In the genomic region with DNA sequence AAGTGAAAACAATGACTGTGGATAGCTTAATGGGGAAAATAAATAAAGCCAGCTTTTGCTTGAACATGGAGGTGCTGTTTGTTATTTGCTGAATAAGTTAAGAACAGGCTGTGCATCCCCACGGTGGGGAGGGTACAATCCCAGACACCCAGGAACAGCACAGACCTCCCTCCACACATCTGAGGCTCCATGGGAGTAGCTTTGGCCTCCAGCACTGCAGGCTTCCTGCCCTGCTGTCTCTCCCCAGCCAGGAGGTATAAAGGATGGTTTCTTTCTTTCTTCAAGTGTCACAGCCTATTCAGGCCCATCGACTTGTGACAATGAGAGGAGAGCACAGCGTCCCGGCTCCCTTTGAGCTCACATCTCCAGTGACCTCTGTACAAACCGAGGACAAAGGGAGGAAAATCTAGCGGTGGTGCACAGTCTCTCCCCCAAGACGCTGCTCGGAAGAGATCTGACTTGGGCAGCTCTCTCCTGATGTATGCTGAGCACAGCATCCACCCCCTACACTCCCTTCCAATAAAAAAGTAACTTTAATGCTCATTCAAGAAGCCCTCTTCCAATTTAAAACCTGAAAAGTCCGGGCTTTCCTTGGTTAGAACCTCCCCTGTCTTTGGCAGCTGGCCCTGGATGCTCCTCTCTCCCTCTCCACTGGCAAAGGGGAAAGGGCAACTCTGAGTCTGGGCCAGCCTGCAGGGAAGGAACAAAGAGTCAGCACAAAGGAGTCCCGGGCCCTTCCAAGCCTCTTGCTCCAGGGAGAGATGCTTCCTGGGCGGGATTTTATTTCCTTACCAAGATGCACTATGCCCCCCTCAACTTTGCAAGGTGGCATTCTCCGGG, we compare ENCODE assay signal across 16 cellular contexts. TPM values are rescaled to one million over a fixed set of nuclear protein-coding genes. Genes with fewer than 3 reads are reported as not detected.
DNase-seq lines count a peak whose midpoint lies in the region; ATAC-seq and TF ChIP-seq lines count a peak whose summit lies in the region.
"Had no signal": no experiment of that assay in that cellular context is flagged by ENCODE, and none has a peak within 500 bp of the region (broad histone marks: within the 10 kb centered on the region; RNA-seq: fewer than 3 reads in every experiment).

No MANE protein-coding gene starts in this region.

- intact Hi-C loops in activated B cell treated with CpG ODN at 0.5 μM for 24 hours (cut with micrococcal nuclease) (loop anchor here (2.0 kb wide), 1 partner anchor 17 kb away; the partner anchor contains the start of gene CHST15), natural killer cell (cut with micrococcal nuclease) (no loop called here)

- H3K36me3 Mint-ChIP-seq in GM23338 (ENCODE audit: low read depth) (no peaks in the 10 kb centered on the region), activated B cell treated with CpG ODN at 0.5 μM for 24 hours (ENCODE audit: low read depth) (no peaks in the 10 kb centered on the region), natural killer cell (no peaks in the 10 kb centered on the region)
- H3K36me3 Mint-ChIP-seq: immature natural killer cell had no signal

- POLR2A ChIA-PET in activated B cell treated with CpG ODN at 0.5 μM for 24 hours (lab: Charles Lee): interaction anchor here (0.6 to 1.8 kb wide), 8 partner anchors 9 to 1709 kb away, joined by 3 to 5 read pairs (median 4); no protein-coding TSS in a partner anchor

- no peak overlapping the region; the same call in 1 of the 2 replicates for H3K27ac Mint-ChIP-seq in GM23338
- peak overlapping the region; percentile 69 for H3K27ac Mint-ChIP-seq in activated B cell treated with CpG ODN at 0.5 μM for 24 hours
- no peak overlapping the region for H3K27ac Mint-ChIP-seq in natural killer cell

- no peaks in the 10 kb centered on the region for H4K20me1 ChIP-seq in GM23338 (replicated peaks; ENCODE audit: insufficient read depth)

- H2AFZ ChIP-seq in GM23338: no peak overlapping the region

- H3K27ac ChIP-seq in GM23338 (ENCODE audit: low read depth): no peak overlapping the region
- peak overlapping the region; percentile 65 for H3K27ac ChIP-seq in rectal smooth muscle tissue (ENCODE audit: low read depth, low read length)

- H3K4me2 ChIP-seq in GM23338: no peak overlapping the region

- H3K27me3 ChIP-seq in GM23338 (ENCODE audit: insufficient read depth) (no peaks in the 10 kb centered on the region), rectal smooth muscle tissue (ENCODE audit: control insufficient read depth, insufficient read depth, low read length) (no peaks in the 10 kb centered on the region)
- H3K27me3 ChIP-seq: BE2C had no signal

- peaks cover 9% of the 10 kb centered on the region; the same call in 1 of the 2 replicates for H3K79me2 ChIP-seq in GM23338 (replicated peaks; ENCODE audit: insufficient read depth)

- H3K4me1 Mint-ChIP-seq in GM23338: peaks cover 47% of the 10 kb centered on the region
- H3K4me1 Mint-ChIP-seq in activated B cell treated with CpG ODN at 0.5 μM for 24 hours: peaks cover 84% of the 10 kb centered on the region
- peaks cover 0 to 5% of the 10 kb centered on the region in 2 donors for H3K4me1 Mint-ChIP-seq in natural killer cell

- TF ChIP-seq CTCF in GM23338 (conservative IDR thresholded peaks at IDR 0.05; ENCODE audit: low read depth in 2 of 2) (no peak), activated B cell treated with CpG ODN at 0.5 μM for 24 hours (IDR thresholded peaks at IDR 0.05) (no peak), natural killer cell (IDR thresholded peaks at IDR 0.05) (no peak)

- CTCF ChIA-PET in activated B cell treated with CpG ODN at 0.5 μM for 24 hours (lab: Charles Lee): interaction anchor here (1.0 to 2.0 kb wide), 2 partner anchors 32 to 314 kb away, joined by 3 to 8 read pairs; no protein-coding TSS in a partner anchor

- no peaks in the 10 kb centered on the region for H3F3A ChIP-seq in GM23338 (replicated peaks; ENCODE audit: low read depth)

- H3K9ac ChIP-seq in rectal smooth muscle tissue (ENCODE audit: low read length): no peak overlapping the region

- H3K9me3 Mint-ChIP-seq in GM23338 (no peaks in the 10 kb centered on the region), activated B cell treated with CpG ODN at 0.5 μM for 24 hours (no peaks in the 10 kb centered on the region), natural killer cell (no peaks in the 10 kb centered on the region)
- H3K9me3 Mint-ChIP-seq: immature natural killer cell had no signal

- H3K4me3 ChIP-seq in GM23338 (no peak overlapping the region), rectal smooth muscle tissue (ENCODE audit: low read length) (no peak overlapping the region)

- H3K4me3 Mint-ChIP-seq in GM23338 (no peak overlapping the region), activated B cell treated with CpG ODN at 0.5 μM for 24 hours (peak overlapping the region; percentile 52), natural killer cell (no peak overlapping the region)
- H3K4me3 Mint-ChIP-seq: immature natural killer cell had no signal

- ATAC-seq in GM23338: peak; percentile 79
- ATAC-seq in activated B cell treated with CpG ODN at 0.5 μM for 24 hours (ENCODE audit: low read depth): no peak
- peak; percentile 40 for ATAC-seq in left lobe of liver
- ATAC-seq in natural killer cell: no peak

- H3K27me3 Mint-ChIP-seq in GM23338 (ENCODE audit: insufficient read depth, low read depth, poor library complexity) (peaks cover 8% of the 10 kb centered on the region), activated B cell treated with CpG ODN at 0.5 μM for 24 hours (no peaks in the 10 kb centered on the region), natural killer cell (ENCODE audit: low read depth in 2 of 2) (peaks cover 0 to 8% of the 10 kb centered on the region in 2 donors)

- H3K4me1 ChIP-seq in GM23338 (ENCODE audit: insufficient read depth) (peaks cover 17% of the 10 kb centered on the region), rectal smooth muscle tissue (ENCODE audit: control insufficient read depth, insufficient read depth, low read length) (peaks cover 15% of the 10 kb centered on the region)

- H3K9me2 ChIP-seq in GM23338 (ENCODE audit: insufficient read depth): no peaks in the 10 kb centered on the region

- H3K36me3 ChIP-seq in GM23338 (ENCODE audit: insufficient read depth) (no peaks in the 10 kb centered on the region), rectal smooth muscle tissue (ENCODE audit: control insufficient read depth, insufficient read depth, low read length) (no peaks in the 10 kb centered on the region)
- H3K36me3 ChIP-seq: BE2C had no signal

- DNase-seq in GM23338 (ENCODE audit: low spot score): no peak
- no peak for DNase-seq in activated B cell treated with CpG ODN at 0.5 μM for 24 hours
- no peak for DNase-seq in left lobe of liver (ENCODE audit: low spot score)
- DNase-seq in natural killer cell: no peak
- no peak for DNase-seq in D341Med (ENCODE audit: low spot score)
- no peak for DNase-seq in GM03348 (ENCODE audit: low spot score)
- no peak for DNase-seq in NCI-H146 treated with DMSO at 0.1 percent for 48 hours (lab: John Stamatoyannopoulos, UW; ENCODE audit: unreplicated experiment)
- DNase-seq: activated naive CD4-positive, alpha-beta T cell treated with Interleukin-2 at 50 U/mL for 16 hours; GF-D8; immature natural killer cell; Karpas-422; NCI-H2107; OCI-M1; T-helper 2 cell had no signal

TF ChIP-seq in GM23338, 12 proteins besides CTCF, POLR2A, EP300 and RAD21 (continues in another document):
- TF ChIP-seq EZH2 (IDR thresholded peaks at IDR 0.05; ENCODE audit: low read depth, unreplicated experiment) (no peak), JUNB (IDR thresholded peaks at IDR 0.05; ENCODE audit: unreplicated experiment) (no peak), STAT1 (IDR thresholded peaks at IDR 0.05; ENCODE audit: unreplicated experiment) (no peak), CREB1 (CRISPR knock-in tag; IDR thresholded peaks at IDR 0.05; ENCODE audit: low read depth) (no peak), POLR2AphosphoS5 (IDR thresholded peaks at IDR 0.05; ENCODE audit: low read depth) (no peak)
- TF ChIP-seq, protein P1, sequence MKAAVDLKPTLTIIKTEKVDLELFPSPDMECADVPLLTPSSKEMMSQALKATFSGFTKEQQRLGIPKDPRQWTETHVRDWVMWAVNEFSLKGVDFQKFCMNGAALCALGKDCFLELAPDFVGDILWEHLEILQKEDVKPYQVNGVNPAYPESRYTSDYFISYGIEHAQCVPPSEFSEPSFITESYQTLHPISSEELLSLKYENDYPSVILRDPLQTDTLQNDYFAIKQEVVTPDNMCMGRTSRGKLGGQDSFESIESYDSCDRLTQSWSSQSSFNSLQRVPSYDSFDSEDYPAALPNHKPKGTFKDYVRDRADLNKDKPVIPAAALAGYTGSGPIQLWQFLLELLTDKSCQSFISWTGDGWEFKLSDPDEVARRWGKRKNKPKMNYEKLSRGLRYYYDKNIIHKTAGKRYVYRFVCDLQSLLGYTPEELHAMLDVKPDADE (IDR thresholded peaks at IDR 0.05): no peak

RNA-seq across cellular contexts. Expression of gene CHST15, which starts 18.1 kb away (rescaled TPM):
- 10.9 and 11.2 TPM in 2 replicates for total RNA-seq in GM23338 (2014; rRNA removed; shearing (Covaris generic))
- 2.6 and 2.7 TPM in 2 replicates for polyA plus RNA-seq in GM23338 (2016; fragmentation: Nextera tagmentation; extraction: Ambion mirVana)
- total RNA-seq in activated B cell treated with CpG ODN at 0.5 μM for 24 hours (12.1 and 13.8 TPM in 2 replicates), left lobe of liver (12.8 TPM), natural killer cell (10 to 100 TPM in 1 of 3 donors, 1 to 10 TPM in 2; 1.9 to 11.9 (median 8.7) TPM)

Comparison
In these comparisons a context has a peak if more than half of its experiments do, and no peak if none do; other contexts are left out.
1. ATAC-seq: peak in GM23338 (single experiment) and left lobe of liver (single experiment); none in activated B cell treated with CpG ODN at 0.5 μM for 24 hours (single experiment) and natural killer cell (0 of 3).